ENCODE assay signal across 1 cellular context in the genomic region with DNA sequence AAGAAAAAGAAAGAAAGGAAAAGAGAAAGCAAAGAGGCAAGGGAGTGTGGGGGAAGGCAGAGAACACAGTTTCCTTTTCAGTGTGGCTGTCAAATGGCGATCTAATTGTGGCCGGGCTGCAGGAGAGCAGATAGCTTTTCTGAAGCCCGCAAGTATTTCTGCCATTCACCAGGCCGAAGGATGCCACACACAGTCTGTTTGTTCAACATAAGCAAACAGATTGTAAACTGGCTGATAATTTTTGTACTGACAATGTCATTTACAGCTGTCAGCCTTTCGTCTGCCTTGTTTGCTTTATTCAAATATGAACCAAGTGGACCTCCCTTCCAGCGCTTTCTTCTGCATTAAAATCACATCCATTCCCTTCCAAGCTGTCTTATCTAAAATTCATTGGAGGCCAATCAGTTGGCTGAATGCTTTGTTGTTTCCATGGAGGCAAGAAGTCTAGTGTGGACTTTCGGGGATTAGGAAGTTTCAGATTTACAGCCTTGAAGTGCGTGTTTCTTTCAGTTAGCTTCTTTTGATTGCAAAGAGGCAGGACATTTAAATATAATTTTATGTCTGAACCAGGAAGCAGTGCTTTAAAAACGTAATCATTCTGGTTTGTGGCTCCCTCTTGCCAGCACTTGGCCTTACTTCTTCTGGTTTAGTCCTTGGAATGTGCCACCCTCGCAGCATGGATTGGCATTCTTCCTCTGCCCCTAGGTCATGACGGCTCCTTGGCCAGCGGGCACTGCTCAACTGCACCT.
TF ChIP-seq lines count a peak whose summit lies in the region.

No MANE protein-coding gene starts in this region.

TF ChIP-seq in A549, 52 proteins besides CTCF, POLR2A, EP300 and RAD21 (continued from another document):
- TF ChIP-seq HOXB13 (CRISPR knock-in tag; IDR thresholded peaks at IDR 0.05; ENCODE audit: low read depth) (no peak), CHD4 (IDR thresholded peaks at IDR 0.05; ENCODE audit: borderline replicate concordance) (no peak), CBX8 (IDR thresholded peaks at IDR 0.05) (no peak), EHMT2 (IDR thresholded peaks at IDR 0.05; ENCODE audit: low read depth) (no peak), NFE2L2 (conservative IDR thresholded peaks at IDR 0.05; ENCODE audit: low read length) (no peak), BHLHE40 (IDR thresholded peaks at IDR 0.05; ENCODE audit: low read depth, low read length) (0 out of 2 replicates have a peak, but pooled peaks have one; percentile 23), TP53 (CRISPR knock-in tag; IDR thresholded peaks at IDR 0.05) (no peak), TFCP2L1 (CRISPR knock-in tag; IDR thresholded peaks at IDR 0.05) (no peak), FOSB (CRISPR knock-in tag; IDR thresholded peaks at IDR 0.05) (no peak), ZFP36 (IDR thresholded peaks at IDR 0.05; ENCODE audit: borderline replicate concordance, partially characterized antibody) (peak; percentile 21), MAFK (IDR thresholded peaks at IDR 0.05; ENCODE audit: partially characterized antibody) (no peak), EHF (CRISPR knock-in tag; IDR thresholded peaks at IDR 0.05) (no peak), CEBPB (IDR thresholded peaks at IDR 0.05) (peak in 1 of 2 experiments; percentile 44; a peak in 2 of 4 replicates), ESRRA (IDR thresholded peaks at IDR 0.05; ENCODE audit: borderline replicate concordance, low read length) (no peak), ZSCAN20 (CRISPR knock-in tag; IDR thresholded peaks at IDR 0.05) (no peak), HEYL (CRISPR knock-in tag; IDR thresholded peaks at IDR 0.05) (no peak), HDAC2 (IDR thresholded peaks at IDR 0.05) (no peak), FOSL2 (IDR thresholded peaks at IDR 0.05) (no peak), FOSL2 (CRISPR knock-in tag; IDR thresholded peaks at IDR 0.05) (no peak; the same call in 1 of the 2 replicates)
- TF ChIP-seq, protein P1, sequence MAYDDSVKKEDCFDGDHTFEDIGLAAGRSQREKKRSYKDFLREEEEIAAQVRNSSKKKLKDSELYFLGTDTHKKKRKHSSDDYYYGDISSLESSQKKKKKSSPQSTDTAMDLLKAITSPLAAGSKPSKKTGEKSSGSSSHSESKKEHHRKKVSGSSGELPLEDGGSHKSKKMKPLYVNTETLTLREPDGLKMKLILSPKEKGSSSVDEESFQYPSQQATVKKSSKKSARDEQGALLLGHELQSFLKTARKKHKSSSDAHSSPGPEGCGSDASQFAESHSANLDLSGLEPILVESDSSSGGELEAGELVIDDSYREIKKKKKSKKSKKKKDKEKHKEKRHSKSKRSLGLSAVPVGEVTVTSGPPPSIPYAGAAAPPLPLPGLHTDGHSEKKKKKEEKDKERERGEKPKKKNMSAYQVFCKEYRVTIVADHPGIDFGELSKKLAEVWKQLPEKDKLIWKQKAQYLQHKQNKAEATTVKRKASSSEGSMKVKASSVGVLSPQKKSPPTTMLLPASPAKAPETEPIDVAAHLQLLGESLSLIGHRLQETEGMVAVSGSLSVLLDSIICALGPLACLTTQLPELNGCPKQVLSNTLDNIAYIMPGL (CRISPR knock-in tag; IDR thresholded peaks at IDR 0.05; ENCODE audit: borderline replicate concordance) = no peak
- TF ChIP-seq, protein P2, sequence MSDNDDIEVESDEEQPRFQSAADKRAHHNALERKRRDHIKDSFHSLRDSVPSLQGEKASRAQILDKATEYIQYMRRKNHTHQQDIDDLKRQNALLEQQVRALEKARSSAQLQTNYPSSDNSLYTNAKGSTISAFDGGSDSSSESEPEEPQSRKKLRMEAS (IDR thresholded peaks at IDR 0.05) = peak; percentile 57
- TF ChIP-seq, protein P3, sequence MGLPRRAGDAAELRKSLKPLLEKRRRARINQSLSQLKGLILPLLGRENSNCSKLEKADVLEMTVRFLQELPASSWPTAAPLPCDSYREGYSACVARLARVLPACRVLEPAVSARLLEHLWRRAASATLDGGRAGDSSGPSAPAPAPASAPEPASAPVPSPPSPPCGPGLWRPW (IDR thresholded peaks at IDR 0.05) = no peak
- TF ChIP-seq, protein P4, sequence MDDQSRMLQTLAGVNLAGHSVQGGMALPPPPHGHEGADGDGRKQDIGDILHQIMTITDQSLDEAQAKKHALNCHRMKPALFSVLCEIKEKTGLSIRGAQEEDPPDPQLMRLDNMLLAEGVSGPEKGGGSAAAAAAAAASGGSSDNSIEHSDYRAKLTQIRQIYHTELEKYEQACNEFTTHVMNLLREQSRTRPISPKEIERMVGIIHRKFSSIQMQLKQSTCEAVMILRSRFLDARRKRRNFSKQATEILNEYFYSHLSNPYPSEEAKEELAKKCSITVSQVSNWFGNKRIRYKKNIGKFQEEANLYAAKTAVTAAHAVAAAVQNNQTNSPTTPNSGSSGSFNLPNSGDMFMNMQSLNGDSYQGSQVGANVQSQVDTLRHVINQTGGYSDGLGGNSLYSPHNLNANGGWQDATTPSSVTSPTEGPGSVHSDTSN (IDR thresholded peaks at IDR 0.05) = peak; percentile 81
- TF ChIP-seq, protein P5, sequence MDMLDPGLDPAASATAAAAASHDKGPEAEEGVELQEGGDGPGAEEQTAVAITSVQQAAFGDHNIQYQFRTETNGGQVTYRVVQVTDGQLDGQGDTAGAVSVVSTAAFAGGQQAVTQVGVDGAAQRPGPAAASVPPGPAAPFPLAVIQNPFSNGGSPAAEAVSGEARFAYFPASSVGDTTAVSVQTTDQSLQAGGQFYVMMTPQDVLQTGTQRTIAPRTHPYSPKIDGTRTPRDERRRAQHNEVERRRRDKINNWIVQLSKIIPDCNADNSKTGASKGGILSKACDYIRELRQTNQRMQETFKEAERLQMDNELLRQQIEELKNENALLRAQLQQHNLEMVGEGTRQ (IDR thresholded peaks at IDR 0.05) = no peak
- TF ChIP-seq, protein P6, sequence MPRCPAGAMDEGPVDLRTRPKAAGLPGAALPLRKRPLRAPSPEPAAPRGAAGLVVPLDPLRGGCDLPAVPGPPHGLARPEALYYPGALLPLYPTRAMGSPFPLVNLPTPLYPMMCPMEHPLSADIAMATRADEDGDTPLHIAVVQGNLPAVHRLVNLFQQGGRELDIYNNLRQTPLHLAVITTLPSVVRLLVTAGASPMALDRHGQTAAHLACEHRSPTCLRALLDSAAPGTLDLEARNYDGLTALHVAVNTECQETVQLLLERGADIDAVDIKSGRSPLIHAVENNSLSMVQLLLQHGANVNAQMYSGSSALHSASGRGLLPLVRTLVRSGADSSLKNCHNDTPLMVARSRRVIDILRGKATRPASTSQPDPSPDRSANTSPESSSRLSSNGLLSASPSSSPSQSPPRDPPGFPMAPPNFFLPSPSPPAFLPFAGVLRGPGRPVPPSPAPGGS (IDR thresholded peaks at IDR 0.05) = 0 out of 3 replicates have a peak, but pooled peaks have one; percentile 68
